13 cellular contexts compared by ENCODE assay signal in the genomic region with DNA sequence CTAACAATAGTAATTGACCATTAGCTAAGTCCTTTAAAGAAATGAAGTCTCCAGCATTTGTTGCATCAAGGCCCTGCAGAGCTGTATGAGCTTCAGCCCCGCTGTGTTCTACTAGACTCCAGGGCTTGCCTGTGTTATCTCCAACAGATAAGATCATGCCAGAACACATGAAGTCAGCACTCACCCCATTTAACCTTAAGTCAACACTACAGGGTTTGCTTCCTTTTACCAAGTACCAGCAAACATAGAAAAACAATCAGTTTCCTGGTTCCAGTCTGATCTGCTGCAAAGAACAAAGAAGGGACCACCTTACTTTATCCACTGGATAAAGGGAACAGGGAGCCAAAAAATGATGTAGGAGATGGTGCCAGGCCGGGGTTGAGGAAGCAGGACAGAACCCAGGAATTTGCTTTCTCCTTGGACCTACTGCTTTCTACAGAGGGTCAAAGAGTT. TPM values are rescaled to one million over a fixed set of nuclear protein-coding genes. Genes with fewer than 3 reads are reported as not detected.
DNase-seq lines count a peak whose midpoint lies in the region; ATAC-seq, FAIRE-seq and TF ChIP-seq lines count a peak whose summit lies in the region.
"Had no signal": no experiment of that assay in that cellular context is flagged by ENCODE, and none has a peak within 500 bp of the region (broad histone marks: within the 10 kb centered on the region; RNA-seq: fewer than 3 reads in every experiment).

No MANE protein-coding gene starts in this region.

- DNase-seq in DMS153 treated with DMSO at 0.1 percent for 48 hours (lab: John Stamatoyannopoulos, UW; ENCODE audit: unreplicated experiment) (peak; percentile 97), NCI-H774 (lab: John Stamatoyannopoulos, UW) (peak; percentile 73), fibroblast of villous mesenchyme (ENCODE audit: low read depth) (peak; percentile 97), pancreas (peak in 4 of 6 donors; percentile 50 to 75 (median 60)), amygdala (lab: John Stamatoyannopoulos, UW) (no peak)
- no peak for DNase-seq in activated CD4-positive, alpha-beta T cell treated with anti-CD3 and anti-CD28 coated beads, Interleukin-2, amount 50 U/mL, for 4 hours
- no peak for DNase-seq in activated naive CD8-positive, alpha-beta T cell treated with anti-CD3 and anti-CD28 coated beads for 36 hours
- DNase-seq: stimulated activated naive CD8-positive, alpha-beta T cell treated with anti-CD3 and anti-CD28 coated beads, Interleukin-15, amount 100 ng/mL, for 72 hours had no signal

- no peak overlapping the region for H3K4me3 Mint-ChIP-seq in activated naive CD8-positive, alpha-beta T cell treated with anti-CD3 and anti-CD28 coated beads for 36 hours
- H3K4me3 Mint-ChIP-seq: memory B cell; stimulated activated naive CD8-positive, alpha-beta T cell treated with anti-CD3 and anti-CD28 coated beads, Interleukin-15, amount 100 ng/mL, for 72 hours had no signal

- WGBS in pancreas, 2 donors = 5 to 16% methylated on average over 2 of the region's 2 CpGs

- H3K27ac Mint-ChIP-seq in activated naive CD8-positive, alpha-beta T cell treated with anti-CD3 and anti-CD28 coated beads for 36 hours = no peak overlapping the region
- H3K27ac Mint-ChIP-seq: memory B cell; stimulated activated naive CD8-positive, alpha-beta T cell treated with anti-CD3 and anti-CD28 coated beads, Interleukin-15, amount 100 ng/mL, for 72 hours had no signal

- H3K9me3 ChIP-seq in pancreas = no peaks in the 10 kb centered on the region

- ATAC-seq in pancreas (peak; percentile 78 to 89 (median 85)), GM21786 (IDR thresholded peaks at IDR 0.05; ENCODE audit: unreplicated experiment) (no peak)
- ATAC-seq: stimulated activated naive CD8-positive, alpha-beta T cell treated with anti-CD3 and anti-CD28 coated beads, Interleukin-15, amount 100 ng/mL, for 72 hours had no signal

- peak overlapping the region; percentile 31 to 81 (median 58) for H3K27ac ChIP-seq in pancreas
- H3K27ac ChIP-seq: BLaER1, epithelial cell of prostate had no signal

- H3K9me3 Mint-ChIP-seq in activated naive CD8-positive, alpha-beta T cell treated with anti-CD3 and anti-CD28 coated beads for 36 hours = no peaks in the 10 kb centered on the region
- H3K9me3 Mint-ChIP-seq: memory B cell; stimulated activated naive CD8-positive, alpha-beta T cell treated with anti-CD3 and anti-CD28 coated beads, Interleukin-15, amount 100 ng/mL, for 72 hours had no signal

- no peaks in the 10 kb centered on the region for H3K27me3 Mint-ChIP-seq in activated naive CD8-positive, alpha-beta T cell treated with anti-CD3 and anti-CD28 coated beads for 36 hours
- H3K27me3 Mint-ChIP-seq: memory B cell; stimulated activated naive CD8-positive, alpha-beta T cell treated with anti-CD3 and anti-CD28 coated beads, Interleukin-15, amount 100 ng/mL, for 72 hours had no signal

- intact Hi-C loops in pancreas (cut with DNase I) = no loop called here

- H3K36me3 Mint-ChIP-seq in activated naive CD8-positive, alpha-beta T cell treated with anti-CD3 and anti-CD28 coated beads for 36 hours = no peaks in the 10 kb centered on the region
- H3K36me3 Mint-ChIP-seq: memory B cell had no signal

- H3K4me1 ChIP-seq in pancreas = peaks cover 38 to 62% (median 61%) of the 10 kb centered on the region in 3 donors

- TF ChIP-seq CTCF in fibroblast of villous mesenchyme (IDR thresholded peaks at IDR 0.05; ENCODE audit: insufficient read depth, low read depth, low read length) = no peak
- no peak for TF ChIP-seq CTCF in pancreas (IDR thresholded peaks at IDR 0.05)

- no peaks in the 10 kb centered on the region for H3K4me1 Mint-ChIP-seq in activated naive CD8-positive, alpha-beta T cell treated with anti-CD3 and anti-CD28 coated beads for 36 hours
- H3K4me1 Mint-ChIP-seq: memory B cell; stimulated activated naive CD8-positive, alpha-beta T cell treated with anti-CD3 and anti-CD28 coated beads, Interleukin-15, amount 100 ng/mL, for 72 hours had no signal

- no peaks in the 10 kb centered on the region for H3K36me3 ChIP-seq in pancreas
- H3K36me3 ChIP-seq: BLaER1 had no signal

- H3K4me3 ChIP-seq in fibroblast of villous mesenchyme (ENCODE audit: low read depth, low read length) (no peak overlapping the region), pancreas (no peak overlapping the region)
- H3K4me3 ChIP-seq: BLaER1 had no signal

- no peaks in the 10 kb centered on the region for H3K27me3 ChIP-seq in pancreas
- H3K27me3 ChIP-seq: BLaER1 had no signal

- FAIRE-seq in pancreas (lab: Jason Lieb, UNC) = no peak
- FAIRE-seq: TTC549 had no signal

RNA-seq across cellular contexts. Expression of gene ENAH, which starts 41.3 kb away (rescaled TPM):
- 126 and 135 TPM in 2 replicates for total RNA-seq in fibroblast of villous mesenchyme
- total RNA-seq in pancreas = 10 to 100 TPM; 27.8 to 62.8 (median 34.7) TPM
- polyA plus RNA-seq in pancreas = 10 to 100 TPM in 1 of 2 donors, 1 to 10 TPM in 1; 8.0 to 17.1 TPM
- 1 to 10 TPM in 1 of 2 experiments, under 1 TPM in 1; 0.84 to 1.1 TPM for total RNA-seq in activated naive CD8-positive, alpha-beta T cell treated with anti-CD3 and anti-CD28 coated beads for 36 hours

Comparison
In these comparisons a context has a peak if more than half of its experiments do, and no peak if none do; other contexts are left out.
1. DNase-seq: peak in DMS153 treated with DMSO at 0.1 percent for 48 hours (single experiment), NCI-H774 (single experiment), fibroblast of villous mesenchyme (single experiment) and pancreas (4 of 6); none in activated CD4-positive, alpha-beta T cell treated with anti-CD3 and anti-CD28 coated beads, Interleukin-2, amount 50 U/mL, for 4 hours (0 of 2), activated naive CD8-positive, alpha-beta T cell treated with anti-CD3 and anti-CD28 coated beads for 36 hours (single experiment) and amygdala (0 of 56).
2. RNA of gene ENAH, which starts 41.3 kb away (total RNA-seq): 126 to 135 TPM in fibroblast of villous mesenchyme and 27.8 to 62.8 TPM in pancreas; 0.84 to 1.1 TPM in activated naive CD8-positive, alpha-beta T cell treated with anti-CD3 and anti-CD28 coated beads for 36 hours; every median in the first group is over 10 times any median in the second.